26 cellular contexts compared by ENCODE assay signal in genomic region chr3:57512174-57512573, GRCh38. TPM values are rescaled to one million over a fixed set of nuclear protein-coding genes. Genes with fewer than 3 reads are reported as not detected.
A peak's percentile ranks its signal among the peaks of the same experiment; 100 is the strongest.
DNase-seq lines count a peak whose midpoint lies in the region; ATAC-seq and TF ChIP-seq lines count a peak whose summit lies in the region.
"Had no signal": no experiment of that assay in that cellular context is flagged by ENCODE, and none has a peak within 500 bp of the region (broad histone marks: within the 10 kb centered on the region; RNA-seq: fewer than 3 reads in every experiment).

No MANE protein-coding gene starts in this region.

- peak overlapping the region; percentile 28 for H3K27ac Mint-ChIP-seq in osteocyte (ENCODE audit: unreplicated experiment)
- H3K27ac Mint-ChIP-seq: activated naive CD8-positive, alpha-beta T cell treated with anti-CD3 and anti-CD28 coated beads for 36 hours; activated T-helper 1 cell treated with anti-CD3 and anti-CD28 coated beads, Interleukin-12 subunit alpha, Interleukin-12 subunit beta, Interleukin-2, Interleukin-4 antibody, amounts not matched to agents 30 ng/mL and 10 ng/mL and 1 ng/mL, durations not matched to agents 14 hours and 24 hours and 36 hours; naive B cell had no signal

- in situ Hi-C loops in GM23248 (cut with MboI): no loop called here
- in situ Hi-C loops in gastrocnemius medialis (cut with MboI; ENCODE audit: low sequenced_read_pairs in 4 of 4): no loop called here

- no peaks in the 10 kb centered on the region for H3K36me3 Mint-ChIP-seq in osteocyte (ENCODE audit: unreplicated experiment)
- H3K36me3 Mint-ChIP-seq: activated naive CD8-positive, alpha-beta T cell treated with anti-CD3 and anti-CD28 coated beads for 36 hours; CD8-positive, alpha-beta memory T cell; naive B cell had no signal

- no peaks in the 10 kb centered on the region; the same call in 1 of the 2 replicates for H3K4me1 ChIP-seq in GM23248 (ENCODE audit: insufficient read depth)
- no peaks in the 10 kb centered on the region for H3K4me1 ChIP-seq in fibroblast of lung (ENCODE audit: control insufficient read depth, extremely low read depth, insufficient read depth, low read length)
- no peaks in the 10 kb centered on the region for H3K4me1 ChIP-seq in gastrocnemius medialis
- H3K4me1 ChIP-seq: SJCRH30, spleen, tibial artery had no signal

- no peak for TF ChIP-seq POLR2A in gastrocnemius medialis (IDR thresholded peaks at IDR 0.05)

- no peaks in the 10 kb centered on the region for H3K9me2 ChIP-seq in GM23248 (ENCODE audit: insufficient read depth)

- TF ChIP-seq CTCF in fibroblast of lung (conservative IDR thresholded peaks at IDR 0.05 in 1 of 2, IDR thresholded peaks at IDR 0.05 in 1 of 2; ENCODE audit: low read depth in 1 of 2, low read length in 2 of 2): no peak
- no peak for TF ChIP-seq CTCF in osteocyte (IDR thresholded peaks at IDR 0.05)
- TF ChIP-seq CTCF in gastrocnemius medialis (IDR thresholded peaks at IDR 0.05 in 4 of 5, conservative IDR thresholded peaks at IDR 0.05 in 1 of 5): no peak

- H3K9me3 Mint-ChIP-seq in osteocyte (ENCODE audit: unreplicated experiment): no peaks in the 10 kb centered on the region
- H3K9me3 Mint-ChIP-seq: activated naive CD8-positive, alpha-beta T cell treated with anti-CD3 and anti-CD28 coated beads for 36 hours; activated T-helper 1 cell treated with anti-CD3 and anti-CD28 coated beads, Interleukin-12 subunit alpha, Interleukin-12 subunit beta, Interleukin-2, Interleukin-4 antibody, amounts not matched to agents 30 ng/mL and 10 ng/mL and 1 ng/mL, durations not matched to agents 14 hours and 24 hours and 36 hours; CD8-positive, alpha-beta memory T cell had no signal

- H4K20me1 ChIP-seq in GM23248 (ENCODE audit: insufficient read depth) (no peaks in the 10 kb centered on the region), fibroblast of lung (ENCODE audit: control insufficient read depth, extremely low read depth, insufficient read depth, low read length) (no peaks in the 10 kb centered on the region)

- H3K4me2 ChIP-seq in GM23248 (ENCODE audit: unreplicated experiment) (no peak overlapping the region), fibroblast of lung (ENCODE audit: extremely low read depth, insufficient read depth, low read length) (no peak overlapping the region)
- H3K4me2 ChIP-seq: KMS-11 had no signal

- H3K4me1 Mint-ChIP-seq in osteocyte (ENCODE audit: unreplicated experiment): peaks cover 9% of the 10 kb centered on the region
- H3K4me1 Mint-ChIP-seq: activated naive CD8-positive, alpha-beta T cell treated with anti-CD3 and anti-CD28 coated beads for 36 hours; CD8-positive, alpha-beta memory T cell; naive B cell had no signal

- 46 to 50% methylated on average over 2 of the region's 2 CpGs for WGBS in GM23248 (ENCODE audit: low coverage in 1 of 2, low lambda C conversion rate in 2 of 2, missing lambda C conversion rate in 2 of 2), 2 experiments

- no peak overlapping the region for H3K4me3 ChIP-seq in GM23248
- H3K4me3 ChIP-seq in fibroblast of lung (replicated peaks in 1 of 4; ENCODE audit: control extremely low read depth in 1 of 4, insufficient read depth in 1 of 4, low read depth in 3 of 4, low read length in 4 of 4): no peak overlapping the region
- no peak overlapping the region for H3K4me3 ChIP-seq in gastrocnemius medialis
- H3K4me3 ChIP-seq: SJCRH30, spleen, tibial artery had no signal

- H3K4me3 Mint-ChIP-seq in osteocyte (ENCODE audit: unreplicated experiment): no peak overlapping the region
- H3K4me3 Mint-ChIP-seq: activated naive CD8-positive, alpha-beta T cell treated with anti-CD3 and anti-CD28 coated beads for 36 hours; activated T-helper 1 cell treated with anti-CD3 and anti-CD28 coated beads, Interleukin-12 subunit alpha, Interleukin-12 subunit beta, Interleukin-2, Interleukin-4 antibody, amounts not matched to agents 30 ng/mL and 10 ng/mL and 1 ng/mL, durations not matched to agents 14 hours and 24 hours and 36 hours; CD8-positive, alpha-beta memory T cell; naive B cell had no signal

- no peaks in the 10 kb centered on the region for H3K79me2 ChIP-seq in GM23248 (ENCODE audit: insufficient read depth)
- no peaks in the 10 kb centered on the region for H3K79me2 ChIP-seq in fibroblast of lung (ENCODE audit: control insufficient read depth, insufficient read depth, low read length)

- H3K27me3 ChIP-seq in GM23248 (replicated peaks; ENCODE audit: insufficient read depth): no peaks in the 10 kb centered on the region
- no peaks in the 10 kb centered on the region for H3K27me3 ChIP-seq in fibroblast of lung (ENCODE audit: control insufficient read depth, insufficient read depth, low read length)
- no peaks in the 10 kb centered on the region for H3K27me3 ChIP-seq in gastrocnemius medialis
- H3K27me3 ChIP-seq: SJCRH30, spleen, tibial artery had no signal

- H3K9ac ChIP-seq in GM23248: no peak overlapping the region
- H3K9ac ChIP-seq in fibroblast of lung (ENCODE audit: insufficient read depth, low read length): no peak overlapping the region
- H3K9ac ChIP-seq: KMS-11 had no signal

- ATAC-seq in gastrocnemius medialis: no peak
- ATAC-seq: stimulated activated naive CD8-positive, alpha-beta T cell treated with anti-CD3 and anti-CD28 coated beads, Interleukin-15, Interleukin-2, amounts not matched to agents 100 U/mL and 50 U/mL, for 24 hours had no signal

- peak; percentile 27 for DNase-seq in GM23248
- DNase-seq in RPMI7951 (ENCODE audit: low read depth): peak; percentile 8
- peak; percentile 21 to 28 for DNase-seq in fibroblast of lung (ENCODE audit: low read depth in 2 of 2)
- no peak for DNase-seq in osteocyte (ENCODE audit: extremely low spot score, unreplicated experiment)
- no peak for DNase-seq in activated CD4-positive, CD25-positive, alpha-beta regulatory T cell treated with anti-CD3 and anti-CD28 coated beads, Interleukin-2, amount 50 U/mL, for 72 hours
- DNase-seq in OCI-M1 (lab: John Stamatoyannopoulos, UW): no peak
- no peak for DNase-seq in gastrocnemius medialis
- no peak for DNase-seq in amniotic stem cell (lab: John Stamatoyannopoulos, UW)
- DNase-seq: activated CD4-positive, alpha-beta T cell treated with anti-CD3 and anti-CD28 coated beads for 4 hours; activated naive CD8-positive, alpha-beta T cell treated with anti-CD3 and anti-CD28 coated beads for 36 hours; CD8-positive, alpha-beta memory T cell; DMS79 treated with DMSO at 0.1 percent for 48 hours; mesendoderm; naive B cell; NCI-H1694 treated with DMSO at 0.1 percent for 48 hours; NCI-H748 treated with DMSO at 0.1 percent for 48 hours; occipital lobe; retina; SJCRH30; spleen; stimulated activated CD4-positive, alpha-beta T cell treated with anti-CD3 and anti-CD28 coated beads, Interleukin-4, amount 100 ng/mL, for 1 hour; stimulated activated naive CD8-positive, alpha-beta T cell treated with anti-CD3 and anti-CD28 coated beads, Interleukin-15, Interleukin-2, amounts not matched to agents 100 U/mL and 50 U/mL, for 24 hours; tibial artery had no signal

- H3K27ac ChIP-seq in GM23248 (no peak overlapping the region), fibroblast of lung (ENCODE audit: insufficient read depth, low read length) (no peak overlapping the region), gastrocnemius medialis (no peak overlapping the region)
- H3K27ac ChIP-seq: epithelial cell of prostate, KMS-11, SJCRH30, spleen, tibial artery had no signal

- no peaks in the 10 kb centered on the region for H3K9me3 ChIP-seq in GM23248 (ENCODE audit: low read depth)
- H3K9me3 ChIP-seq in fibroblast of lung (ENCODE audit: control insufficient read depth, insufficient read depth, low read depth, low read length): no peaks in the 10 kb centered on the region
- no peaks in the 10 kb centered on the region for H3K9me3 ChIP-seq in gastrocnemius medialis
- H3K9me3 ChIP-seq: SJCRH30, spleen, tibial artery had no signal

- no peaks in the 10 kb centered on the region for H3F3A ChIP-seq in GM23248 (ENCODE audit: insufficient read depth)

- H2AFZ ChIP-seq in GM23248 (no peak overlapping the region), fibroblast of lung (ENCODE audit: low read length) (no peak overlapping the region)

- intact Hi-C loops in gastrocnemius medialis (cut with DNase I; ENCODE audit: low total_unique reads): no loop called here

- H3K27me3 Mint-ChIP-seq in osteocyte (ENCODE audit: unreplicated experiment): peaks cover 5% of the 10 kb centered on the region
- H3K27me3 Mint-ChIP-seq: naive B cell had no signal

- H3K36me3 ChIP-seq in GM23248 (ENCODE audit: low read depth): no peaks in the 10 kb centered on the region
- no peaks in the 10 kb centered on the region for H3K36me3 ChIP-seq in fibroblast of lung (ENCODE audit: control insufficient read depth, insufficient read depth, low read length)
- no peaks in the 10 kb centered on the region for H3K36me3 ChIP-seq in gastrocnemius medialis
- H3K36me3 ChIP-seq: SJCRH30, spleen, tibial artery had no signal

RNA-seq across cellular contexts. Expression of gene DNAH12, which starts 32.0 kb away (rescaled TPM):
- total RNA-seq in GM23248 (2014; rRNA removed; shearing (Covaris generic)): 0.54 TPM in 1 of 2 replicates, not detected in the other
- polyA plus RNA-seq in GM23248 (2016; fragmentation: Nextera tagmentation; extraction: Ambion mirVana): 0.11 TPM in 1 of 2 replicates, not detected in the other
- total RNA-seq in RPMI7951 (2014; rRNA removed; shearing (Covaris generic)): 0.49 and 1.6 TPM in 2 replicates
- total RNA-seq in fibroblast of lung: under 0.01 and 0.17 TPM in 2 replicates
- polyA plus RNA-seq in fibroblast of lung: 0.06 and 0.12 TPM in 2 replicates
- polyA plus RNA-seq in fibroblast of lung (2012): not detected in 2 replicates
- polyA minus RNA-seq in fibroblast of lung (ENCODE audit: low replicate concordance): not detected in 2 replicates
- 0.05 and 0.08 TPM in 2 replicates for total RNA-seq in osteocyte
- under 1 TPM in 2 of 4 donors, not detected in 2; 0.02 to 0.04 TPM for total RNA-seq in gastrocnemius medialis
- total RNA-seq: activated T-helper 1 cell treated with anti-CD3 and anti-CD28 coated beads, Interleukin-12 subunit alpha, Interleukin-12 subunit beta, Interleukin-2, Interleukin-4 antibody, amounts not matched to agents 30 ng/mL and 10 ng/mL and 1 ng/mL, durations not matched to agents 14 hours and 24 hours and 36 hours had no signal
- polyA plus RNA-seq: CD8-positive, alpha-beta memory T cell had no signal

RNA-seq across cellular contexts. Expression of gene PDE12, which starts 43.9 kb away (rescaled TPM):
- 13.8 and 21.4 TPM in 2 replicates for total RNA-seq in GM23248 (2014; rRNA removed; shearing (Covaris generic))
- polyA plus RNA-seq in GM23248 (2016; fragmentation: Nextera tagmentation; extraction: Ambion mirVana) (14.6 and 15.7 TPM in 2 replicates), fibroblast of lung (11.2 and 15.3 TPM in 2 replicates)
- 25.0 and 27.0 TPM in 2 replicates for total RNA-seq in RPMI7951 (2014; rRNA removed; shearing (Covaris generic))
- total RNA-seq in fibroblast of lung (9.0 and 11.1 TPM in 2 replicates), osteocyte (15.3 and 15.8 TPM in 2 replicates), gastrocnemius medialis (10 to 100 TPM; 16.5 to 25.7 (median 19.8) TPM)
- 10.1 and 13.5 TPM in 2 replicates for polyA plus RNA-seq in fibroblast of lung (2012)
- polyA minus RNA-seq in fibroblast of lung (ENCODE audit: low replicate concordance): 42.6 and 74.2 TPM in 2 replicates

Comparison
In these comparisons a context has a peak if more than half of its experiments do, and no peak if none do; other contexts are left out.
1. DNase-seq: peak in GM23248 (single experiment), RPMI7951 (single experiment) and fibroblast of lung (2 of 2); none in osteocyte (single experiment), activated CD4-positive, CD25-positive, alpha-beta regulatory T cell treated with anti-CD3 and anti-CD28 coated beads, Interleukin-2, amount 50 U/mL, for 72 hours (single experiment), OCI-M1 (single experiment), gastrocnemius medialis (0 of 2) and amniotic stem cell (single experiment).